ENCODE assay signal across 1 cellular context in the genomic region with DNA sequence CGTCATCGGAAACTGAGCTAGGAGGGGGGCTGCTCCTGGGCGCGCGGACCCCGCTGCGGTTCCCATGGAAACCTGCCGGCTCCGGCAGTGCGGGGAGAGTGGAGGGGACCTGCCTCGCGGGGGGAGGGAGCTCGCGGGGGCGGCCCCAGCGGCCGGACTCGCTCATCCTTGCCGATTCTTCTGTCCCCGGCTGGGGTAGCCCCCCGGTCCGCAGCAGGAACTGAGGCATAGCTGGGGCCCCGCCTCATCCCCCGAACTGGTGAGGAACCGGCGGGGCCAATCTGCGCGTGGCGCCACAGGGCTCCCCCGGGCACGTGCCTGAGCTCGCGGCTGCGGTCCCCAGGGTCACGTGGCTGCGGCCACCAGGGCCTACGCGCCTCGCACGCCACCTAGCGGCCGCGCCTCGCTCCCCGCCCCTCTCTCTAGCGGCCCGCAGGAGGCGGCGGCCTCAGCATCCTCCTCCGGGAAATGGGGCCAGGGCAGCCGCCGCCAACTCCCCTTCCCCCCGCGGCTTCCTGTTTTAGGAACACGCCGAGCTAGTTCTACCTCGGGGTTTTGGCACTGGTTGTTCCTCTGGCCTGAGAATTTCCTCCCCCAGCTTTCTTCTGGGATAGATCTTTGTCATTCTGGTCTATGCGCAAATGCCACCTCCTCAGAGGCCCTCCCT.
TF ChIP-seq lines count a peak whose summit lies in the region.

No MANE protein-coding gene starts in this region.

TF ChIP-seq in HEK293, 187 proteins besides CTCF, POLR2A, EP300 and RAD21 (continued from another document and continues in another):
- TF ChIP-seq, protein P1, sequence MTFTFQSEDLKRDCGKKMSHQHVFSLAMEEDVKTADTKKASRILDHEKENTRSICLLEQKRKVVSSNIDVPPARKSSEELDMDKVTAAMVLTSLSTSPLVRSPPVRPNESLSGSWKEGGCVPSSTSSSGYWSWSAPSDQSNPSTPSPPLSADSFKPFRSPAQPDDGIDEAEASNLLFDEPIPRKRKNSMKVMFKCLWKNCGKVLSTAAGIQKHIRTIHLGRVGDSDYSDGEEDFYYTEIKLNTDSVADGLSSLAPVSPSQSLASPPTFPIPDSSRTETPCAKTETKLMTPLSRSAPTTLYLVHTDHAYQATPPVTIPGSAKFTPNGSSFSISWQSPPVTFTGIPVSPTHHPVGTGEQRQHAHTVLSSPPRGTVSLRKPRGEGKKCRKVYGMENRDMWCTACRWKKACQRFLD (tag by site-specific recombination; IDR thresholded peaks at IDR 0.05): no peak
- no peak for TF ChIP-seq ZNF221 (tag by site-specific recombination; IDR thresholded peaks at IDR 0.05; ENCODE audit: borderline replicate concordance)
- 0 out of 2 replicates have a peak, but pooled peaks have one; percentile 71 for TF ChIP-seq BCL11A (tag by site-specific recombination; IDR thresholded peaks at IDR 0.05; ENCODE audit: low read depth)
- TF ChIP-seq, protein P2, sequence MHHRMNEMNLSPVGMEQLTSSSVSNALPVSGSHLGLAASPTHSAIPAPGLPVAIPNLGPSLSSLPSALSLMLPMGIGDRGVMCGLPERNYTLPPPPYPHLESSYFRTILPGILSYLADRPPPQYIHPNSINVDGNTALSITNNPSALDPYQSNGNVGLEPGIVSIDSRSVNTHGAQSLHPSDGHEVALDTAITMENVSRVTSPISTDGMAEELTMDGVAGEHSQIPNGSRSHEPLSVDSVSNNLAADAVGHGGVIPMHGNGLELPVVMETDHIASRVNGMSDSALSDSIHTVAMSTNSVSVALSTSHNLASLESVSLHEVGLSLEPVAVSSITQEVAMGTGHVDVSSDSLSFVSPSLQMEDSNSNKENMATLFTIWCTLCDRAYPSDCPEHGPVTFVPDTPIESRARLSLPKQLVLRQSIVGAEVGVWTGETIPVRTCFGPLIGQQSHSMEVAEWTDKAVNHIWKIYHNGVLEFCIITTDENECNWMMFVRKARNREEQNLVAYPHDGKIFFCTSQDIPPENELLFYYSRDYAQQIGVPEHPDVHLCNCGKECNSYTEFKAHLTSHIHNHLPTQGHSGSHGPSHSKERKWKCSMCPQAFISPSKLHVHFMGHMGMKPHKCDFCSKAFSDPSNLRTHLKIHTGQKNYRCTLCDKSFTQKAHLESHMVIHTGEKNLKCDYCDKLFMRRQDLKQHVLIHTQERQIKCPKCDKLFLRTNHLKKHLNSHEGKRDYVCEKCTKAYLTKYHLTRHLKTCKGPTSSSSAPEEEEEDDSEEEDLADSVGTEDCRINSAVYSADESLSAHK (tag by site-specific recombination; IDR thresholded peaks at IDR 0.05): peak; percentile 74
- no peak for TF ChIP-seq ZNF623 (tag by site-specific recombination; IDR thresholded peaks at IDR 0.05)
- no peak for TF ChIP-seq TCF7L2 (IDR thresholded peaks at IDR 0.05; ENCODE audit: borderline replicate concordance, low read depth, low read length)
- TF ChIP-seq ZNF514 (tag by site-specific recombination; IDR thresholded peaks at IDR 0.05): no peak
- TF ChIP-seq ZNF114 (tag by site-specific recombination; IDR thresholded peaks at IDR 0.05): no peak
- no peak; the same call in 1 of the 2 replicates for TF ChIP-seq ZNF785 (tag by site-specific recombination; IDR thresholded peaks at IDR 0.05)
- TF ChIP-seq ZNF580 (tag by site-specific recombination; IDR thresholded peaks at IDR 0.05): peak; percentile 87
- TF ChIP-seq ZNF37A (tag by site-specific recombination; IDR thresholded peaks at IDR 0.05): no peak
- TF ChIP-seq GLIS2 (tag by site-specific recombination; IDR thresholded peaks at IDR 0.05): peak; percentile 89
- 0 out of 2 replicates have a peak, but pooled peaks have one; percentile 51 for TF ChIP-seq KLF1 (tag by site-specific recombination; IDR thresholded peaks at IDR 0.05)
- TF ChIP-seq ZSCAN30 (tag by site-specific recombination; IDR thresholded peaks at IDR 0.05): peak; percentile 97
- TF ChIP-seq ZNF26 (tag by site-specific recombination; IDR thresholded peaks at IDR 0.05): no peak
- TF ChIP-seq ZNF777 (tag by site-specific recombination; IDR thresholded peaks at IDR 0.05; ENCODE audit: borderline replicate concordance): 0 out of 2 replicates have a peak, but pooled peaks have one; percentile 57
- TF ChIP-seq ZNF274 (IDR thresholded peaks at IDR 0.05; ENCODE audit: low read length): no peak
- no peak for TF ChIP-seq ZNF274 (tag by site-specific recombination; IDR thresholded peaks at IDR 0.05; ENCODE audit: borderline replicate concordance)
- 0 out of 2 replicates have a peak, but pooled peaks have one; percentile 17 for TF ChIP-seq ZNF280D (tag by site-specific recombination; IDR thresholded peaks at IDR 0.05)
- no peak for TF ChIP-seq ZNF175 (tag by site-specific recombination; IDR thresholded peaks at IDR 0.05)
- no peak for TF ChIP-seq ZNF23 (tag by site-specific recombination; IDR thresholded peaks at IDR 0.05; ENCODE audit: borderline replicate concordance)
- peak; percentile 46; the same call in 1 of the 2 replicates for TF ChIP-seq YY1 (tag by site-specific recombination; IDR thresholded peaks at IDR 0.05)
- TF ChIP-seq WT1 (tag by site-specific recombination; IDR thresholded peaks at IDR 0.05): peak; percentile 50; the same call in 1 of the 2 replicates
- TF ChIP-seq ZNF558 (tag by site-specific recombination; IDR thresholded peaks at IDR 0.05): no peak
- peak; percentile 53; the same call in 1 of the 2 replicates for TF ChIP-seq ZNF10 (tag by site-specific recombination; IDR thresholded peaks at IDR 0.05)
- no peak; the same call in 1 of the 2 replicates for TF ChIP-seq SALL2 (tag by site-specific recombination; IDR thresholded peaks at IDR 0.05; ENCODE audit: borderline replicate concordance)
- no peak; the same call in 1 of the 2 replicates for TF ChIP-seq ZBTB44 (tag by site-specific recombination; IDR thresholded peaks at IDR 0.05)
- TF ChIP-seq, protein P3, sequence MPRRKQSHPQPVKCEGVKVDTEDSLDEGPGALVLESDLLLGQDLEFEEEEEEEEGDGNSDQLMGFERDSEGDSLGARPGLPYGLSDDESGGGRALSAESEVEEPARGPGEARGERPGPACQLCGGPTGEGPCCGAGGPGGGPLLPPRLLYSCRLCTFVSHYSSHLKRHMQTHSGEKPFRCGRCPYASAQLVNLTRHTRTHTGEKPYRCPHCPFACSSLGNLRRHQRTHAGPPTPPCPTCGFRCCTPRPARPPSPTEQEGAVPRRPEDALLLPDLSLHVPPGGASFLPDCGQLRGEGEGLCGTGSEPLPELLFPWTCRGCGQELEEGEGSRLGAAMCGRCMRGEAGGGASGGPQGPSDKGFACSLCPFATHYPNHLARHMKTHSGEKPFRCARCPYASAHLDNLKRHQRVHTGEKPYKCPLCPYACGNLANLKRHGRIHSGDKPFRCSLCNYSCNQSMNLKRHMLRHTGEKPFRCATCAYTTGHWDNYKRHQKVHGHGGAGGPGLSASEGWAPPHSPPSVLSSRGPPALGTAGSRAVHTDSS (tag by site-specific recombination; IDR thresholded peaks at IDR 0.05): peak; percentile 51; the same call in 1 of the 2 replicates
- peak; percentile 51; the same call in 1 of the 2 replicates for TF ChIP-seq GLIS1 (tag by site-specific recombination; IDR thresholded peaks at IDR 0.05)
- no peak for TF ChIP-seq ZNF645 (tag by site-specific recombination; IDR thresholded peaks at IDR 0.05)
- TF ChIP-seq GFI1B (tag by site-specific recombination; IDR thresholded peaks at IDR 0.05): 0 out of 2 replicates have a peak, but pooled peaks have one; percentile 7
- TF ChIP-seq ZNF560 (tag by site-specific recombination; IDR thresholded peaks at IDR 0.05; ENCODE audit: borderline replicate concordance): 0 out of 2 replicates have a peak, but pooled peaks have one; percentile 18
- no peak for TF ChIP-seq ZNF404 (tag by site-specific recombination; IDR thresholded peaks at IDR 0.05)
- no peak for TF ChIP-seq ZNF423 (tag by site-specific recombination; IDR thresholded peaks at IDR 0.05)
- TF ChIP-seq, protein P4, sequence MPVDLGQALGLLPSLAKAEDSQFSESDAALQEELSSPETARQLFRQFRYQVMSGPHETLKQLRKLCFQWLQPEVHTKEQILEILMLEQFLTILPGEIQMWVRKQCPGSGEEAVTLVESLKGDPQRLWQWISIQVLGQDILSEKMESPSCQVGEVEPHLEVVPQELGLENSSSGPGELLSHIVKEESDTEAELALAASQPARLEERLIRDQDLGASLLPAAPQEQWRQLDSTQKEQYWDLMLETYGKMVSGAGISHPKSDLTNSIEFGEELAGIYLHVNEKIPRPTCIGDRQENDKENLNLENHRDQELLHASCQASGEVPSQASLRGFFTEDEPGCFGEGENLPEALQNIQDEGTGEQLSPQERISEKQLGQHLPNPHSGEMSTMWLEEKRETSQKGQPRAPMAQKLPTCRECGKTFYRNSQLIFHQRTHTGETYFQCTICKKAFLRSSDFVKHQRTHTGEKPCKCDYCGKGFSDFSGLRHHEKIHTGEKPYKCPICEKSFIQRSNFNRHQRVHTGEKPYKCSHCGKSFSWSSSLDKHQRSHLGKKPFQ (tag by site-specific recombination; IDR thresholded peaks at IDR 0.05): peak; percentile 52; the same call in 1 of the 2 replicates
- TF ChIP-seq ZNF626 (tag by site-specific recombination; IDR thresholded peaks at IDR 0.05): no peak; the same call in 1 of the 2 replicates
- TF ChIP-seq ZNF174 (tag by site-specific recombination; IDR thresholded peaks at IDR 0.05): no peak
- TF ChIP-seq ZNF501 (tag by site-specific recombination; IDR thresholded peaks at IDR 0.05): peak; percentile 90
- TF ChIP-seq ZNF830 (tag by site-specific recombination; IDR thresholded peaks at IDR 0.05; ENCODE audit: low read depth): no peak
- TF ChIP-seq ZNF416 (tag by site-specific recombination; IDR thresholded peaks at IDR 0.05): peak; percentile 97
- no peak; the same call in 1 of the 2 replicates for TF ChIP-seq ZBTB8A (tag by site-specific recombination; IDR thresholded peaks at IDR 0.05)
- TF ChIP-seq ZNF302 (tag by site-specific recombination; IDR thresholded peaks at IDR 0.05; ENCODE audit: low read depth): no peak
- 0 out of 2 replicates have a peak, but pooled peaks have one; percentile 19 for TF ChIP-seq ZSCAN16 (tag by site-specific recombination; IDR thresholded peaks at IDR 0.05)
- TF ChIP-seq ZNF473 (tag by site-specific recombination; IDR thresholded peaks at IDR 0.05): no peak
- TF ChIP-seq, protein P5, sequence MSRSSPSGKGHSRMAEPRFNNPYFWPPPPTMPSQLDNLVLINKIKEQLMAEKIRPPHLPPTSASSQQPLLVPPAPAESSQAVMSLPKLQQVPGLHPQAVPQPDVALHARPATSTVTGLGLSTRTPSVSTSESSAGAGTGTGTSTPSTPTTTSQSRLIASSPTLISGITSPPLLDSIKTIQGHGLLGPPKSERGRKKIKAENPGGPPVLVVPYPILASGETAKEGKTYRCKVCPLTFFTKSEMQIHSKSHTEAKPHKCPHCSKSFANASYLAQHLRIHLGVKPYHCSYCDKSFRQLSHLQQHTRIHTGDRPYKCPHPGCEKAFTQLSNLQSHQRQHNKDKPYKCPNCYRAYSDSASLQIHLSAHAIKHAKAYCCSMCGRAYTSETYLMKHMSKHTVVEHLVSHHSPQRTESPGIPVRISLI (tag by site-specific recombination; IDR thresholded peaks at IDR 0.05): no peak
- peak; percentile 89; the same call in 1 of the 2 replicates for TF ChIP-seq ZNF561 (tag by site-specific recombination; IDR thresholded peaks at IDR 0.05; ENCODE audit: borderline replicate concordance)
